ENCODE assay signal across 8 cellular contexts in the genomic region with DNA sequence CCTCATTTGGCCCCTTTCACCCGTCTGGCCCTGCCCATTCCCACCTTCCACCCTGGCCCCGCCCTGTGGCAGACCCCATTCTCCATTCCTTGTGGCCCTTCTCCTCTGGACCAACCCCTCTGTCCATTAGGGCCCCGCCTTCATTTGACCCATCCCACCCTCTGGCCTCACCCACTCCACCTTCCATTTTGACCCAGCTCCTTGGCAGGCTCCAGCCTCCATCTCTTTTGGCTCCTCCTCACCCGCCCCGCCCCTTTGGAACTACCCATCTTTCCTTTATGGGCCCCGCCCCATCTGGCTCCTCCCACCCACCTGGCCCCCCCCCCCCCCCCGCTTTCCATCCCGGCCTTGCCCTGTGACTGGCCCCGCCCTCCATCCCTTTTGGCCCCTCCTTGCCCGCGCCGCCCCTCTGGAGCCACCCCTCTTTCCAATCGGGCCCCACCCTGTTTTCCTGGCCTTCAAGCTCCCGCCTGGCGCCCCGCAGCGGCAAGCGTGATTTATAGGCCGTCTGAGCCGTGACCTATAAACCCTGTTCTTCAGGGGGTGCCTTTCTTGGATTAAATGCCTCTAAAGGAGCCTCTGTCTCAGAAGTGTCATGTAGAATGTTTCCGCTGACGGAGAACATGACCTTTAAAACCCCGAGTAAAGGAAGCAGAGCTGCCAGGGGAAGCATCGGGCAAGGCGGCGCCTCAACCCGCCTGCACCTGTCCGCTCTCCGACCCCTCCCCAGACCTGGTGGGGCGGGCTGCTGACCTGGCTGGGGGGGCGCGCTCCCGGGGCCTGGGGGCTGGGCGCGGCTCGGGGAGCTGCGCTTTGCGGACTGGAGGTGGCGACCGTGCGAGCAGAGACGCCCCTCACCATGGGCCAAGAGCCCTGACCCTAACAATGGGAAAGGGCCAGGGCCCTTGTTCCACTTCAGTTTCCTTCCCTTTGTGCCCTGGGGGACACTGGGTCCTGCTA.
DNase-seq lines count a peak whose midpoint lies in the region; ATAC-seq and TF ChIP-seq lines count a peak whose summit lies in the region.

No MANE protein-coding gene starts in this region.

- peak overlapping the region; percentile 43 for H3K4me2 ChIP-seq in parathyroid adenoma (ENCODE audit: low read length)

- H3K4me3 ChIP-seq in A673 (ENCODE audit: low read depth, low read length, poor library complexity, severe bottlenecking) (no peak overlapping the region), MG63 (no peak overlapping the region), epithelial cell of esophagus (ENCODE audit: low read length) (no peak overlapping the region), parathyroid adenoma (ENCODE audit: low read depth, low read length) (no peak overlapping the region)

- POLR2A ChIA-PET in A673 (lab: Charles Lee; ENCODE audit: low non-redundant PET) = no interaction called here

- no peak overlapping the region for H3K9ac ChIP-seq in parathyroid adenoma

- no peak for ATAC-seq in GM18909 (IDR thresholded peaks at IDR 0.05; ENCODE audit: poor library complexity, unreplicated experiment)

- no peaks in the 10 kb centered on the region for H3K79me2 ChIP-seq in parathyroid adenoma

- TF ChIP-seq CTCF in A673 (conservative IDR thresholded peaks at IDR 0.05; ENCODE audit: low read depth, low read length) (no peak), epithelial cell of esophagus (IDR thresholded peaks at IDR 0.05; ENCODE audit: insufficient read depth, low read depth, low read length, missing control alignments) (no peak), parathyroid adenoma (IDR thresholded peaks at IDR 0.05) (no peak)

- H3K4me1 ChIP-seq in A673 (ENCODE audit: insufficient read depth, low read length, poor library complexity, severe bottlenecking) (peaks cover 12% of the 10 kb centered on the region), parathyroid adenoma (peaks cover 9% of the 10 kb centered on the region)

- H3K9me3 ChIP-seq in A673 (ENCODE audit: low read depth, low read length, poor library complexity, severe bottlenecking) (no peaks in the 10 kb centered on the region), MG63 (no peaks in the 10 kb centered on the region), parathyroid adenoma (ENCODE audit: control insufficient read depth, low read length) (no peaks in the 10 kb centered on the region)

- BruUV-seq in A673 (replicated peaks; lab: Mats Ljungman, UMichigan) = no TSS peak

- peak overlapping the region; percentile 38 for H2AFZ ChIP-seq in parathyroid adenoma

- H3K27me3 ChIP-seq in A673 (replicated peaks; ENCODE audit: insufficient read depth, low read depth, low read length, poor library complexity) (peaks cover 7% of the 10 kb centered on the region), MG63 (no peaks in the 10 kb centered on the region), parathyroid adenoma (ENCODE audit: control insufficient read depth, insufficient read depth, low read length) (no peaks in the 10 kb centered on the region)

- H3K27ac ChIP-seq in A673 (ENCODE audit: low read depth, low read length, poor library complexity, severe bottlenecking) = no peak overlapping the region
- no peak overlapping the region for H3K27ac ChIP-seq in parathyroid adenoma

- H3K36me3 ChIP-seq in A673 (ENCODE audit: insufficient read depth, low read length, poor library complexity, severe bottlenecking) (no peaks in the 10 kb centered on the region), MG63 (no peaks in the 10 kb centered on the region), parathyroid adenoma (ENCODE audit: control insufficient read depth, insufficient read depth, low read length) (no peaks in the 10 kb centered on the region)

- DNase-seq in A673 (ENCODE audit: low spot score) (peak; percentile 64), MG63 (peak; percentile 74), epithelial cell of esophagus (ENCODE audit: low read depth) (peak; percentile 43), DMS79 treated with DMSO at 0.1 percent for 48 hours (lab: John Stamatoyannopoulos, UW) (no peak)
- DNase-seq in activated CD4-positive, alpha-beta T cell treated with anti-CD3 and anti-CD28 coated beads for 4 hours = peak; percentile 32 to 59
- no peak for DNase-seq in NK-92 treated with Interleukin-12 subunit alpha and Interleukin-12 subunit beta, amount 100 ng/mL, for 24 hours (lab: John Stamatoyannopoulos, UW)

- intact Hi-C loops in A673 (cut with micrococcal nuclease; ENCODE audit: unreplicated experiment) = no loop called here

- CTCF ChIA-PET in A673 (lab: Charles Lee) = no interaction called here

Comparison
In these comparisons a context has a peak if more than half of its experiments do, and no peak if none do; other contexts are left out.
1. DNase-seq: peak in A673 (single experiment), MG63 (single experiment), activated CD4-positive, alpha-beta T cell treated with anti-CD3 and anti-CD28 coated beads for 4 hours (2 of 2) and epithelial cell of esophagus (single experiment); none in DMS79 treated with DMSO at 0.1 percent for 48 hours (single experiment) and NK-92 treated with Interleukin-12 subunit alpha and Interleukin-12 subunit beta, amount 100 ng/mL, for 24 hours (single experiment).